Comparison of ENCODE assay signal across 10 cellular contexts in the genomic region with DNA sequence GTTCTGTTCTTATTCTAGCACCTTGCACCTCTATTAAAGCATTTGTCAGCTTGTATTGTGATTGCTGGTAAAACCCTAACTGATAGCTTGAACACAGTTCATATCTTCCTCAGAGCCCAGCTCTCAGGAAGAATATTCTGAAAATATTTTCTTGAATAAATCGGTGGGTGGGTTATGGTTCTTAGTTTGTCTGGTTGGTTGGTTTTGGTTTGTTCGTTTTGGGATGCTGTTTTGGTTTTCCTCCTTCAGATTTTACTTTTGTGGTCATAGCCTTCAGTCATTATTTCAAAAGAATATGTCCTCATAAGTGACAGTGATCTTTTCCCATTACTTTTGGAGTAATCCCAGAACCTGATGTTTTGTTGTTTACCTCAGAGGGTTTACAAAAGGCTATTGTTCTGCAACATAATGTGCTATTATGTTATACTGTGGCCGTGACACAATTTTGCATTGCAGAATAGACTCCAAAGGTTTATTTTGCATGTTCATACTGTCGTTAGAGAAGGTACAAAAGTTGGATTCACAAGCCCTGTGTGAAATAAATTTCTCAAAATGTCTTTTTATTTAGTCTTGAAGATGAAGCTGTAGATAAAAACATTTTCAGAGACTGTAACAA. TPM values are rescaled to one million over a fixed set of nuclear protein-coding genes. Genes with fewer than 3 reads are reported as not detected.
DNase-seq lines count a peak whose midpoint lies in the region; ATAC-seq, FAIRE-seq and TF ChIP-seq lines count a peak whose summit lies in the region.
"Had no signal": no experiment of that assay in that cellular context is flagged by ENCODE, and none has a peak within 500 bp of the region (broad histone marks: within the 10 kb centered on the region; RNA-seq: fewer than 3 reads in every experiment).

No MANE protein-coding gene starts in this region.

- peak overlapping the region; percentile 85 for H3K27ac Mint-ChIP-seq in activated CD4-positive, alpha-beta T cell treated with anti-CD3 and anti-CD28 coated beads, Interleukin-2, amount 10 ng/mL, durations not matched to agents 7 days and 5 days
- peak overlapping the region; percentile 15 for H3K27ac Mint-ChIP-seq in activated CD8-positive, alpha-beta T cell treated with anti-CD3 and anti-CD28 coated beads, Interleukin-2, amount 10 ng/mL, durations not matched to agents 7 days and 5 days
- H3K27ac Mint-ChIP-seq in endothelial cell (ENCODE audit: unreplicated experiment): no peak overlapping the region

- H3K9ac ChIP-seq in iPS-20b (ENCODE audit: low read depth, low read length): peak overlapping the region; percentile 48; the same call in 1 of the 2 replicates

- H3K4me3 ChIP-seq in iPS-20b (ENCODE audit: low read length) (peak overlapping the region; percentile 39; the same call in 1 of the 2 replicates), suprapubic skin (peak overlapping the region; percentile 80)

- POLR2A ChIA-PET in activated CD4-positive, alpha-beta T cell treated with anti-CD3 and anti-CD28 coated beads, Interleukin-2, amount 10 ng/mL, durations not matched to agents 7 days and 5 days (lab: Charles Lee): no interaction called here
- POLR2A ChIA-PET in activated CD8-positive, alpha-beta T cell treated with anti-CD3 and anti-CD28 coated beads, Interleukin-2, amount 10 ng/mL, durations not matched to agents 7 days and 5 days (lab: Charles Lee): no interaction called here

- H3K27ac ChIP-seq in iPS-20b (ENCODE audit: low read length) (no peak overlapping the region), suprapubic skin (peak overlapping the region; percentile 100)

- H3K4me1 Mint-ChIP-seq in activated CD4-positive, alpha-beta T cell treated with anti-CD3 and anti-CD28 coated beads, Interleukin-2, amount 10 ng/mL, durations not matched to agents 7 days and 5 days: peaks cover 33% of the 10 kb centered on the region
- H3K4me1 Mint-ChIP-seq in activated CD8-positive, alpha-beta T cell treated with anti-CD3 and anti-CD28 coated beads, Interleukin-2, amount 10 ng/mL, durations not matched to agents 7 days and 5 days (ENCODE audit: low read depth): peaks cover 33% of the 10 kb centered on the region
- peaks cover 33% of the 10 kb centered on the region for H3K4me1 Mint-ChIP-seq in endothelial cell (ENCODE audit: unreplicated experiment)

- TF ChIP-seq CTCF in suprapubic skin (IDR thresholded peaks at IDR 0.05) (no peak), endothelial cell (IDR thresholded peaks at IDR 0.05; ENCODE audit: unreplicated experiment) (no peak)

- no peaks in the 10 kb centered on the region for H3K9me3 Mint-ChIP-seq in activated CD4-positive, alpha-beta T cell treated with anti-CD3 and anti-CD28 coated beads, Interleukin-2, amount 10 ng/mL, durations not matched to agents 7 days and 5 days
- H3K9me3 Mint-ChIP-seq in activated CD8-positive, alpha-beta T cell treated with anti-CD3 and anti-CD28 coated beads, Interleukin-2, amount 10 ng/mL, durations not matched to agents 7 days and 5 days (ENCODE audit: insufficient read depth): no peaks in the 10 kb centered on the region
- H3K9me3 Mint-ChIP-seq in endothelial cell (ENCODE audit: unreplicated experiment): no peaks in the 10 kb centered on the region

- H3K4me1 ChIP-seq in iPS-20b (ENCODE audit: insufficient read depth, low read length): peaks cover 10% of the 10 kb centered on the region
- peaks cover 36% of the 10 kb centered on the region for H3K4me1 ChIP-seq in suprapubic skin

- TF ChIP-seq EP300 in suprapubic skin (IDR thresholded peaks at IDR 0.05): no peak

- no peaks in the 10 kb centered on the region for H3K9me3 ChIP-seq in iPS-20b (ENCODE audit: insufficient read depth, low read depth, low read length)
- H3K9me3 ChIP-seq in suprapubic skin: no peaks in the 10 kb centered on the region

- peaks cover 5% of the 10 kb centered on the region; the same call in 1 of the 2 replicates for H3K36me3 ChIP-seq in iPS-20b (ENCODE audit: insufficient read depth, low read depth, low read length)
- peaks cover 21% of the 10 kb centered on the region for H3K36me3 ChIP-seq in suprapubic skin

- CTCF ChIA-PET in activated CD4-positive, alpha-beta T cell treated with anti-CD3 and anti-CD28 coated beads, Interleukin-2, amount 10 ng/mL, durations not matched to agents 7 days and 5 days (lab: Charles Lee): interaction anchor here (1.8 kb wide), 1 partner anchor 8 kb away, joined by 4 read pairs; no protein-coding TSS in a partner anchor
- CTCF ChIA-PET in activated CD8-positive, alpha-beta T cell treated with anti-CD3 and anti-CD28 coated beads, Interleukin-2, amount 10 ng/mL, durations not matched to agents 7 days and 5 days (lab: Charles Lee): interaction anchor here (0.6 to 2.4 kb wide), 4 partner anchors 11 to 196 kb away, joined by 4 to 7 read pairs (median 4); no protein-coding TSS in a partner anchor

- WGBS in suprapubic skin: 33% methylated on average over 4 of the region's 4 CpGs

- H3K4me3 Mint-ChIP-seq in activated CD4-positive, alpha-beta T cell treated with anti-CD3 and anti-CD28 coated beads, Interleukin-2, amount 10 ng/mL, durations not matched to agents 7 days and 5 days: peak overlapping the region; percentile 99
- H3K4me3 Mint-ChIP-seq in activated CD8-positive, alpha-beta T cell treated with anti-CD3 and anti-CD28 coated beads, Interleukin-2, amount 10 ng/mL, durations not matched to agents 7 days and 5 days: peak overlapping the region; percentile 47
- no peak overlapping the region for H3K4me3 Mint-ChIP-seq in endothelial cell (ENCODE audit: unreplicated experiment)

- no peak for FAIRE-seq in H54 (lab: Jason Lieb, UNC)
- FAIRE-seq: D721Med, frontal cortex had no signal

- DNase-seq in activated CD4-positive, alpha-beta T cell treated with anti-CD3 and anti-CD28 coated beads, Interleukin-2, amount 10 ng/mL, durations not matched to agents 7 days and 5 days: no peak
- no peak for DNase-seq in activated CD4-positive, alpha-beta T cell treated with anti-CD3 and anti-CD28 coated beads, Interleukin-2, amount 50 U/mL, for 48 hours
- no peak for DNase-seq in activated CD8-positive, alpha-beta T cell treated with anti-CD3 and anti-CD28 coated beads, Interleukin-2, amount 10 ng/mL, durations not matched to agents 7 days and 5 days
- DNase-seq in suprapubic skin (ENCODE audit: low spot score in 2 of 2): no peak
- DNase-seq in endothelial cell (ENCODE audit: low spot score): no peak
- no peak for DNase-seq in H54 (ENCODE audit: insufficient read length, low spot score)

- peaks cover 15% of the 10 kb centered on the region for H3K36me3 Mint-ChIP-seq in activated CD4-positive, alpha-beta T cell treated with anti-CD3 and anti-CD28 coated beads, Interleukin-2, amount 10 ng/mL, durations not matched to agents 7 days and 5 days (ENCODE audit: low read depth)
- peaks cover 13% of the 10 kb centered on the region for H3K36me3 Mint-ChIP-seq in activated CD8-positive, alpha-beta T cell treated with anti-CD3 and anti-CD28 coated beads, Interleukin-2, amount 10 ng/mL, durations not matched to agents 7 days and 5 days (ENCODE audit: low read depth)
- H3K36me3 Mint-ChIP-seq in endothelial cell (ENCODE audit: low read depth, unreplicated experiment): peaks cover 10% of the 10 kb centered on the region

- H3K27me3 ChIP-seq in iPS-20b (ENCODE audit: insufficient read depth, low read length): no peaks in the 10 kb centered on the region
- H3K27me3 ChIP-seq in suprapubic skin: no peaks in the 10 kb centered on the region

- H3K27me3 Mint-ChIP-seq in activated CD4-positive, alpha-beta T cell treated with anti-CD3 and anti-CD28 coated beads, Interleukin-2, amount 10 ng/mL, durations not matched to agents 7 days and 5 days: no peaks in the 10 kb centered on the region
- H3K27me3 Mint-ChIP-seq in activated CD8-positive, alpha-beta T cell treated with anti-CD3 and anti-CD28 coated beads, Interleukin-2, amount 10 ng/mL, durations not matched to agents 7 days and 5 days (ENCODE audit: low read depth): no peaks in the 10 kb centered on the region
- peaks cover 3% of the 10 kb centered on the region for H3K27me3 Mint-ChIP-seq in endothelial cell (ENCODE audit: unreplicated experiment)

- TF ChIP-seq POLR2A in suprapubic skin (IDR thresholded peaks at IDR 0.05) (no peak), H54 (IDR thresholded peaks at IDR 0.05; ENCODE audit: low read depth, low read length) (no peak)

- ATAC-seq in activated CD8-positive, alpha-beta T cell treated with anti-CD3 and anti-CD28 coated beads, Interleukin-2, amount 10 ng/mL, durations not matched to agents 7 days and 5 days: no peak
- ATAC-seq in GM18520 (IDR thresholded peaks at IDR 0.05; ENCODE audit: unreplicated experiment): no peak

RNA-seq across cellular contexts. Expression of a gene that starts 2.7 kb away (rescaled TPM):
- total RNA-seq in activated CD4-positive, alpha-beta T cell treated with anti-CD3 and anti-CD28 coated beads, Interleukin-2, amount 10 ng/mL, durations not matched to agents 7 days and 5 days: 10 to 100 TPM; 37.7 to 38.0 TPM
- 10 to 100 TPM; 31.2 to 33.1 TPM for total RNA-seq in activated CD8-positive, alpha-beta T cell treated with anti-CD3 and anti-CD28 coated beads, Interleukin-2, amount 10 ng/mL, durations not matched to agents 7 days and 5 days
- total RNA-seq in suprapubic skin (100 to 1,000 TPM in 1 of 4 donors, 10 to 100 TPM in 3; 70.6 to 104 (median 83.5) TPM), endothelial cell (ENCODE audit: unreplicated experiment) (29.1 TPM)

RNA-seq across cellular contexts. Expression of a gene that starts 2.9 kb away (rescaled TPM):
- 10 to 100 TPM; 28.3 to 32.1 TPM for total RNA-seq in activated CD4-positive, alpha-beta T cell treated with anti-CD3 and anti-CD28 coated beads, Interleukin-2, amount 10 ng/mL, durations not matched to agents 7 days and 5 days
- 10 to 100 TPM; 19.0 to 22.9 TPM for total RNA-seq in activated CD8-positive, alpha-beta T cell treated with anti-CD3 and anti-CD28 coated beads, Interleukin-2, amount 10 ng/mL, durations not matched to agents 7 days and 5 days
- total RNA-seq in suprapubic skin (10 to 100 TPM; 23.0 to 47.7 (median 30.4) TPM), endothelial cell (ENCODE audit: unreplicated experiment) (18.7 TPM)
